Comparison of ENCODE assay signal across 12 cellular contexts in the genomic region with DNA sequence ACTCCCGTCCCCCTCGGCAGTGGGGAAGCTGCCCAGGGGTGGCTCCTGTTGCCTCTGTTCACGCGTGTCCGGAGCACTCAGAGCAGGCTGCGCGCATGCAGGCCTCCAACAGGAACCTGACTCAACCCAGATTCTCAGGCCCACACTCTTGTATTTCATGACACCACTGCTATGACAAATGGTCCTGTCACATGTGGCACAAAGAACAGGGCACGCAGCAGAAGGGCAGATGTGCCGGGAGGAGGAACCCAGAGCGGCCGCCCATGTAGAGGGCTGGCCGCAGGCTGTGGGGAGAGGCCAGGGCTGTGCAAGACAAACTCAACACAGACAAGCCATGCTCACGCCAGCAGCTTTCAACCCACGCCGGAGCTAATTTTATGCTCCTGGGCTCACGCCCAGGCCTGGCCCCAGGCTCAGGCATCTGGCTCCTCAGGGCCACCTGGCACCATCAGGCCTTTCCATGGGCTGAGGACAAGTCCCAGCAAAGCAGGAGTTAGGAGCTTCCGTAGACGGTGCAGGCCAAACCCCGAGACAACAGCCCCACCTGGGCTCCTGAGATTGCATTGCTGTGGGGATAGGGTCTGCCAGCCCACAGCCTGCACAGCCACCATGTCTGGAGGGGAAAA. TPM values are rescaled to one million over a fixed set of nuclear protein-coding genes. Genes with fewer than 3 reads are reported as not detected.
DNase-seq lines count a peak whose midpoint lies in the region; ATAC-seq and TF ChIP-seq lines count a peak whose summit lies in the region.
"Had no signal": no experiment of that assay in that cellular context is flagged by ENCODE, and none has a peak within 500 bp of the region (broad histone marks: within the 10 kb centered on the region; RNA-seq: fewer than 3 reads in every experiment).

No MANE protein-coding gene starts in this region.

- no peak overlapping the region for H2BK120ac ChIP-seq in H9 (ENCODE audit: low read depth, low read length, poor library complexity, severe bottlenecking)

- no peak overlapping the region for H2BK12ac ChIP-seq in H9 (ENCODE audit: insufficient read length, low read depth, low read length)

- H2AFZ ChIP-seq in H9 (ENCODE audit: low read length), result no peak overlapping the region

- H3K56ac ChIP-seq in H9 (ENCODE audit: insufficient read length, low read depth, low read length), result no peak overlapping the region

- H3K18ac ChIP-seq in H9 (ENCODE audit: insufficient read length, low read depth, low read length), result no peak overlapping the region

- no peak overlapping the region for H4K5ac ChIP-seq in H9 (ENCODE audit: insufficient read length, low read depth, low read length)

- H3K23ac ChIP-seq in H9 (ENCODE audit: insufficient read length, low read depth, low read length), result no peak overlapping the region

- H3K4me3 Mint-ChIP-seq in glutamatergic neuron (ENCODE audit: unreplicated experiment), result peak overlapping the region; percentile 55
- no peak overlapping the region for H3K4me3 Mint-ChIP-seq in progenitor cell of endocrine pancreas (ENCODE audit: low read depth)
- no peak overlapping the region; a peak in 1 of 5 replicates for H3K4me3 Mint-ChIP-seq in H9

- H3K4ac ChIP-seq in H9 (ENCODE audit: low read depth, low read length), result no peak overlapping the region

- peaks cover 1% of the 10 kb centered on the region; the same call in 1 of the 2 replicates for H3K79me2 ChIP-seq in H9 (ENCODE audit: insufficient read depth, low read length)

- no peak for ATAC-seq in GM19324 (IDR thresholded peaks at IDR 0.05; ENCODE audit: low FRiP score, unreplicated experiment)

- H3K14ac ChIP-seq in H9 (ENCODE audit: insufficient read depth, low read length), result no peak overlapping the region

- H3K27me3 Mint-ChIP-seq in glutamatergic neuron (ENCODE audit: unreplicated experiment), result peaks cover 4% of the 10 kb centered on the region
- no peaks in the 10 kb centered on the region for H3K27me3 Mint-ChIP-seq in progenitor cell of endocrine pancreas
- no peaks in the 10 kb centered on the region for H3K27me3 Mint-ChIP-seq in H9 (ENCODE audit: low read depth)

- H4K8ac ChIP-seq in H9 (replicated peaks; ENCODE audit: insufficient read length, low read depth, low read length), result no peak overlapping the region

- H3K36me3 ChIP-seq in adipocyte (ENCODE audit: control insufficient read depth, insufficient read depth, low read length, severe bottlenecking), result peaks cover 6% of the 10 kb centered on the region

- TF ChIP-seq CTCF in glutamatergic neuron (IDR thresholded peaks at IDR 0.05; ENCODE audit: partially characterized antibody, unreplicated experiment) (no peak), progenitor cell of endocrine pancreas (IDR thresholded peaks at IDR 0.05; ENCODE audit: unreplicated experiment) (no peak), H9 (conservative IDR thresholded peaks at IDR 0.05) (no peak)

- H3K4me1 ChIP-seq in adipocyte (ENCODE audit: control insufficient read depth, insufficient read depth, low read length), result peaks cover 30% of the 10 kb centered on the region
- no peaks in the 10 kb centered on the region for H3K4me1 ChIP-seq in H9 (ENCODE audit: insufficient read depth, low read length)

- WGBS in H9 (ENCODE audit: extremely low coverage, insufficient read length, low lambda C conversion rate), result no CpG with 5 or more reads among the region's 19 CpGs

- H3K4me1 Mint-ChIP-seq in glutamatergic neuron (ENCODE audit: low read depth, unreplicated experiment) (peaks cover 40% of the 10 kb centered on the region), progenitor cell of endocrine pancreas (ENCODE audit: low read depth) (no peaks in the 10 kb centered on the region), H9 (peaks cover 0 to 7% of the 10 kb centered on the region in 2 experiments; a peak in 2 of 4 replicates)

- no peak overlapping the region for H3T11ph ChIP-seq in H9 (ENCODE audit: low read length)

- peak overlapping the region; percentile 98 for H3K27ac Mint-ChIP-seq in glutamatergic neuron (ENCODE audit: unreplicated experiment)
- H3K27ac Mint-ChIP-seq in progenitor cell of endocrine pancreas, result peak overlapping the region; percentile 84
- peak overlapping the region in 1 of 3 experiments; percentile 61; a peak in 2 of 7 replicates for H3K27ac Mint-ChIP-seq in H9

- no peak overlapping the region for H3K4me3 ChIP-seq in adipocyte (ENCODE audit: low read length)

- no peaks in the 10 kb centered on the region for H3K9me3 ChIP-seq in adipocyte (ENCODE audit: control insufficient read depth, low read length)
- no peaks in the 10 kb centered on the region for H3K9me3 ChIP-seq in H9 (ENCODE audit: control insufficient read depth, low read depth, low read length)

- H3K79me1 ChIP-seq in H9 (ENCODE audit: insufficient read depth, low read depth, low read length, poor library complexity, severe bottlenecking), result peaks cover 12% of the 10 kb centered on the region

- no peaks in the 10 kb centered on the region for H3K23me2 ChIP-seq in H9 (ENCODE audit: insufficient read length, low read depth, low read length, poor library complexity, severe bottlenecking)

- H3K27me3 ChIP-seq in adipocyte (replicated peaks; ENCODE audit: control insufficient read depth, insufficient read depth, low read length), result no peaks in the 10 kb centered on the region
- H3K27me3 ChIP-seq in H9 (ENCODE audit: insufficient read depth, low read length), result no peaks in the 10 kb centered on the region

- H3K9me3 Mint-ChIP-seq in glutamatergic neuron (ENCODE audit: unreplicated experiment) (peaks cover 3% of the 10 kb centered on the region), progenitor cell of endocrine pancreas (ENCODE audit: low read depth) (no peaks in the 10 kb centered on the region), H9 (no peaks in the 10 kb centered on the region)

- no peak overlapping the region for H3K27ac ChIP-seq in H9 (ENCODE audit: insufficient read length, low read depth, low read length)
- H3K27ac ChIP-seq: HL-60 had no signal

- H3K36me3 Mint-ChIP-seq in glutamatergic neuron (ENCODE audit: unreplicated experiment) (no peaks in the 10 kb centered on the region), progenitor cell of endocrine pancreas (ENCODE audit: insufficient read depth) (no peaks in the 10 kb centered on the region), H9 (ENCODE audit: insufficient read depth in 1 of 3, low read depth in 3 of 3) (no peaks in the 10 kb centered on the region)

- H4K20me1 ChIP-seq in H9 (ENCODE audit: control insufficient read depth, insufficient read depth, insufficient read length), result peaks cover 3% of the 10 kb centered on the region

- peak; percentile 66 for DNase-seq in Ammon's horn (ENCODE audit: low spot score)
- DNase-seq in adipocyte (ENCODE audit: low read depth), result no peak
- peak; percentile 68 for DNase-seq in glutamatergic neuron
- no peak for DNase-seq in progenitor cell of endocrine pancreas (ENCODE audit: low spot score, unreplicated experiment)
- DNase-seq in NCI-H1436 treated with DMSO at 0.1 percent for 48 hours (lab: John Stamatoyannopoulos, UW), result no peak
- DNase-seq in H9, result no peak
- no peak for DNase-seq in ACHN
- DNase-seq: activated CD4-positive, alpha-beta T cell treated with anti-CD3 and anti-CD28 coated beads for 4 hours; NCI-H1105 had no signal

- no peak overlapping the region for H2AK5ac ChIP-seq in H9 (ENCODE audit: insufficient read length, low read length)

- in situ Hi-C loops in ACHN (cut with HindIII; ENCODE audit: low pct_ligation_motif_present, low pct_unique_long_range_greater_than_20kb, low sequenced_read_pairs), result no loop called here

- no peak overlapping the region for H4K91ac ChIP-seq in H9 (ENCODE audit: insufficient read length, low read depth, low read length)

- H2BK20ac ChIP-seq in H9 (ENCODE audit: low read depth, low read length, poor library complexity, severe bottlenecking), result no peak overlapping the region

- no peak overlapping the region for H2BK15ac ChIP-seq in H9 (ENCODE audit: low read depth, low read length)

- H3K4me2 ChIP-seq in H9 (ENCODE audit: insufficient read depth, insufficient read length, low read length), result no peak overlapping the region

- H2BK5ac ChIP-seq in H9 (ENCODE audit: insufficient read length, low read length), result no peak overlapping the region

- peak overlapping the region; percentile 41 for H3K9ac ChIP-seq in adipocyte (ENCODE audit: low read length)
- no peak overlapping the region for H3K9ac ChIP-seq in H9 (ENCODE audit: extremely low read depth, insufficient read length, low read length)

RNA-seq across cellular contexts. Expression of a gene that starts 40.0 kb away (rescaled TPM):
- total RNA-seq in glutamatergic neuron (ENCODE audit: unreplicated experiment) (123 TPM), progenitor cell of endocrine pancreas (15.2 and 15.9 TPM in 2 replicates), H9 (2021) (3.2 and 4.4 TPM in 2 replicates)

RNA-seq across cellular contexts. Expression of a gene that starts 45.5 kb away (rescaled TPM):
- total RNA-seq in glutamatergic neuron (ENCODE audit: unreplicated experiment) (29.0 TPM), progenitor cell of endocrine pancreas (30.4 and 33.3 TPM in 2 replicates), H9 (2021) (22.7 and 24.2 TPM in 2 replicates)

RNA-seq across cellular contexts. Expression of a gene that starts 53.0 kb away (rescaled TPM):
- not detected for total RNA-seq in glutamatergic neuron (ENCODE audit: unreplicated experiment)
- not detected in 2 replicates for total RNA-seq in progenitor cell of endocrine pancreas
- not detected in 2 replicates for total RNA-seq in H9 (2021)
- total RNA-seq: pulmonary artery endothelial cell had no signal

Comparison
In these comparisons a context has a peak if more than half of its experiments do, and no peak if none do; other contexts are left out.
1. DNase-seq: peak in Ammon's horn (single experiment) and glutamatergic neuron (single experiment); none in adipocyte (single experiment), progenitor cell of endocrine pancreas (single experiment), NCI-H1436 treated with DMSO at 0.1 percent for 48 hours (single experiment), H9 (single experiment) and ACHN (single experiment).